ENCODE assay signal across 38 cellular contexts in genomic region chr17:45839442-45839841, GRCh38. TPM values are rescaled to one million over a fixed set of nuclear protein-coding genes. Genes with fewer than 3 reads are reported as not detected.
"Had no signal": no experiment of that assay in that cellular context is flagged by ENCODE, and none has a peak within 500 bp of the region (broad histone marks: within the 10 kb centered on the region; RNA-seq: fewer than 3 reads in every experiment).

No MANE protein-coding gene starts in this region.

- H3K27me3 ChIP-seq: adrenal gland, ascending aorta, body of pancreas, brain microvascular endothelial cell, cardiac muscle cell had no signal

- H3K27ac ChIP-seq: adrenal gland, ascending aorta, body of pancreas, brain microvascular endothelial cell, breast epithelium, cardiac muscle cell had no signal

- H3K36me3 ChIP-seq: adrenal gland, ascending aorta, brain microvascular endothelial cell, breast epithelium, cardiac muscle cell had no signal

- FAIRE-seq: astrocyte, bronchial epithelial cell had no signal

- H3K4me1 ChIP-seq: adrenal gland, ascending aorta, body of pancreas, breast epithelium had no signal

- DNase-seq: activated effector memory CD4-positive, alpha-beta T cell treated with anti-CD3 and anti-CD28 coated beads, Interleukin-2, amount 50 U/mL, for 16 hours; activated effector memory CD4-positive, alpha-beta T cell treated with Interleukin-2 at 50 U/mL for 16 hours; activated gamma-delta T cell; activated gamma-delta T cell treated with Interleukin-2 at 50 U/mL for 16 hours; activated naive CD4-positive, alpha-beta T cell; activated naive CD4-positive, alpha-beta T cell treated with anti-CD3 and anti-CD28 coated beads for 36 hours; activated naive CD4-positive, alpha-beta T cell treated with anti-CD3 and anti-CD28 coated beads, Interleukin-2, amount 10 ng/mL, durations not matched to agents 7 days and 5 days; activated naive CD4-positive, alpha-beta T cell treated with anti-CD3 and anti-CD28 coated beads, Interleukin-2, amount 50 U/mL, for 16 hours; activated naive CD4-positive, alpha-beta T cell treated with Interleukin-2 at 50 U/mL for 16 hours; activated naive CD8-positive, alpha-beta T cell treated with anti-CD3 and anti-CD28 coated beads for 36 hours; activated naive CD8-positive, alpha-beta T cell treated with anti-CD3 and anti-CD28 coated beads, Interleukin-2, amount 10 ng/mL, durations not matched to agents 7 days and 5 days; activated naive CD8-positive, alpha-beta T cell treated with anti-CD3 and anti-CD28 coated beads, Interleukin-2, amount 50 U/mL, for 24 hours; activated T-cell treated with anti-CD3 and anti-CD28 coated beads for 4 hours; activated T-cell treated with anti-CD3 and anti-CD28 coated beads, Interleukin-2, amount 50 U/mL, for 1 hour; activated T-cell treated with anti-CD3 and anti-CD28 coated beads, Interleukin-2, amount 50 U/mL, for 24 hours; activated T-cell treated with anti-CD3 and anti-CD28 coated beads, Interleukin-2, amount 50 U/mL, for 4 hours; activated T-cell treated with anti-CD3 and anti-CD28 coated beads, Interleukin-2, amount 50 U/mL, for 48 hours; activated T-cell treated with anti-CD3 and anti-CD28 coated beads, Interleukin-2, amount 50 U/mL, for 72 hours; adrenal gland; amniotic stem cell; amygdala; anterior cingulate cortex; aorta; body of pancreas; brain microvascular endothelial cell; central memory CD4-positive, alpha-beta T cell; cerebellar nuclear complex had no signal

- H3K9me3 ChIP-seq: adrenal gland, ascending aorta, body of pancreas, breast epithelium had no signal

- H3K4me3 ChIP-seq: adrenal gland, ascending aorta, body of pancreas, breast epithelium, cardiac muscle cell had no signal

RNA-seq across cellular contexts. Expression of gene SPPL2C, which starts 5.2 kb away (rescaled TPM):
- total RNA-seq: activated naive CD4-positive, alpha-beta T cell treated with anti-CD3 and anti-CD28 coated beads for 36 hours; activated naive CD4-positive, alpha-beta T cell treated with anti-CD3 and anti-CD28 coated beads, Interleukin-2, amount 50 U/mL, for 72 hours; activated naive CD8-positive, alpha-beta T cell treated with anti-CD3 and anti-CD28 coated beads for 36 hours; activated naive CD8-positive, alpha-beta T cell treated with anti-CD3 and anti-CD28 coated beads, Interleukin-2, amount 10 ng/mL, durations not matched to agents 7 days and 5 days; activated T-cell treated with anti-CD3 and anti-CD28 coated beads, Interleukin-2, amount 50 U/mL, for 4 hours; activated T-cell treated with anti-CD3 and anti-CD28 coated beads, Interleukin-2, amount 50 U/mL, for 72 hours; activated T-helper 1 cell treated with anti-CD3 and anti-CD28 coated beads, Interleukin-12 subunit alpha, Interleukin-12 subunit beta, Interleukin-2, Interleukin-4 antibody, amounts not matched to agents 30 ng/mL and 10 ng/mL and 1 ng/mL, durations not matched to agents 14 hours and 24 hours and 36 hours; activated T-helper 17 cell treated with anti-CD3 and anti-CD28 coated beads, Interleukin-2, amount 50 U/mL, for 72 hours; activated T-helper 2 cell treated with anti-CD3 and anti-CD28 coated beads, Interferon-gamma antibody, Interleukin-2, Interleukin-4, amounts not matched to agents 10 μg/mL and 5 μg/mL and 100 μg/mL, durations not matched to agents 14 hours and 24 hours and 36 hours; adrenal gland; aorta; ascending aorta; astrocyte; body of pancreas; breast epithelium; bronchial epithelial cell; cardiac septum had no signal
- polyA plus RNA-seq: adipose tissue, adrenal gland, aorta, cardiac muscle cell had no signal

RNA-seq across cellular contexts. Expression of gene CRHR1, which starts 55.3 kb away (rescaled TPM):
- total RNA-seq: activated naive CD4-positive, alpha-beta T cell treated with anti-CD3 and anti-CD28 coated beads for 36 hours; activated naive CD8-positive, alpha-beta T cell treated with anti-CD3 and anti-CD28 coated beads for 36 hours; activated naive CD8-positive, alpha-beta T cell treated with anti-CD3 and anti-CD28 coated beads, Interleukin-2, amount 10 ng/mL, durations not matched to agents 7 days and 5 days; activated T-cell treated with anti-CD3 and anti-CD28 coated beads, Interleukin-2, amount 50 U/mL, for 4 hours; activated T-cell treated with anti-CD3 and anti-CD28 coated beads, Interleukin-2, amount 50 U/mL, for 72 hours; activated T-helper 1 cell treated with anti-CD3 and anti-CD28 coated beads, Interleukin-12 subunit alpha, Interleukin-12 subunit beta, Interleukin-2, Interleukin-4 antibody, amounts not matched to agents 30 ng/mL and 10 ng/mL and 1 ng/mL, durations not matched to agents 14 hours and 24 hours and 36 hours; activated T-helper 2 cell treated with anti-CD3 and anti-CD28 coated beads, Interferon-gamma antibody, Interleukin-2, Interleukin-4, amounts not matched to agents 10 μg/mL and 5 μg/mL and 100 μg/mL, durations not matched to agents 14 hours and 24 hours and 36 hours; aorta; ascending aorta; body of pancreas; bronchial epithelial cell; cardiac septum had no signal
- polyA plus RNA-seq: adrenal gland, aorta, cardiac muscle cell had no signal
